19 cellular contexts compared by ENCODE assay signal in genomic region chr5:77636423-77637169, GRCh38. TPM values are rescaled to one million over a fixed set of nuclear protein-coding genes. Genes with fewer than 3 reads are reported as not detected.
DNase-seq lines count a peak whose midpoint lies in the region; ATAC-seq and TF ChIP-seq lines count a peak whose summit lies in the region.
"Had no signal": no experiment of that assay in that cellular context is flagged by ENCODE, and none has a peak within 500 bp of the region (broad histone marks: within the 10 kb centered on the region; RNA-seq: fewer than 3 reads in every experiment).

No MANE protein-coding gene starts in this region.

- peaks cover 10 to 24% (median 15%) of the 10 kb centered on the region in 4 donors for H3K4me1 Mint-ChIP-seq in CD4-positive, alpha-beta memory T cell

- POLR2A ChIA-PET in CD4-positive, alpha-beta memory T cell (lab: Charles Lee; ENCODE audit: partially characterized antibody) = interaction anchor here (1.4 kb wide), 1 partner anchor 9 kb away, joined by 5 read pairs; no protein-coding TSS in a partner anchor

- no peak for ATAC-seq in left colon
- ATAC-seq: CD8-positive, alpha-beta T cell; effector memory CD8-positive, alpha-beta T cell had no signal

- H3K27me3 ChIP-seq in CD4-positive, alpha-beta memory T cell (ENCODE audit: insufficient read depth, low read length) = peaks cover 98% of the 10 kb centered on the region
- H3K27me3 ChIP-seq in neuronal stem cell (ENCODE audit: control insufficient read depth in 3 of 3, insufficient read depth in 3 of 3, low read depth in 1 of 3, low read length in 3 of 3) = peaks cover 39 to 100% (median 79%) of the 10 kb centered on the region in 3 experiments

- H3K4me3 Mint-ChIP-seq in CD4-positive, alpha-beta memory T cell = peak overlapping the region in 2 of 8 donors; percentile 4 to 20

- H3K36me3 Mint-ChIP-seq in CD4-positive, alpha-beta memory T cell = peaks cover 3 to 4% of the 10 kb centered on the region in 2 donors
- H3K36me3 Mint-ChIP-seq: CD8-positive, alpha-beta T cell had no signal

- H2BK15ac ChIP-seq in neuronal stem cell (ENCODE audit: low read length) = no peak overlapping the region

- peak; percentile 34 for DNase-seq in NCI-H82 (lab: John Stamatoyannopoulos, UW)
- DNase-seq in NCI-H82 treated with DMSO at 0.1 percent for 48 hours (lab: John Stamatoyannopoulos, UW; ENCODE audit: unreplicated experiment) = no peak
- no peak for DNase-seq in CD4-positive, alpha-beta memory T cell
- no peak for DNase-seq in coronary artery (ENCODE audit: low spot score)
- no peak for DNase-seq in neuronal stem cell (ENCODE audit: low spot score)
- DNase-seq in left colon = no peak
- no peak for DNase-seq in NCI-H1694 (lab: John Stamatoyannopoulos, UW)
- no peak for DNase-seq in midbrain (lab: John Stamatoyannopoulos, UW)
- DNase-seq: activated CD4-positive, alpha-beta T cell treated with anti-CD3 and anti-CD28 coated beads for 1 hour; CD8-positive, alpha-beta T cell; effector memory CD8-positive, alpha-beta T cell; EL; Kasumi-1; ovary; stimulated activated CD4-positive, alpha-beta T cell treated with anti-CD3 and anti-CD28 coated beads, Interleukin-4, amount 100 ng/mL, for 4 hours had no signal

- intact Hi-C loops in CD4-positive, alpha-beta memory T cell (cut with micrococcal nuclease) = no loop called here
- intact Hi-C loops in left colon (cut with DNase I, micrococcal nuclease) = no loop called here

- no peak overlapping the region for H3K18ac ChIP-seq in neuronal stem cell (ENCODE audit: low read length)

- TF ChIP-seq CTCF in coronary artery (IDR thresholded peaks at IDR 0.05) = no peak

- H3K4me1 ChIP-seq in CD4-positive, alpha-beta memory T cell (ENCODE audit: insufficient read depth, low read length) = peaks cover 7% of the 10 kb centered on the region
- peaks cover 7 to 10% of the 10 kb centered on the region in 2 donors for H3K4me1 ChIP-seq in neuronal stem cell (ENCODE audit: control insufficient read depth in 2 of 2, insufficient read depth in 1 of 2, low read depth in 1 of 2, low read length in 2 of 2)

- no peak overlapping the region for H4K8ac ChIP-seq in neuronal stem cell (ENCODE audit: low read depth, low read length)

- no peak overlapping the region for H3K27ac ChIP-seq in CD4-positive, alpha-beta memory T cell (ENCODE audit: low read depth, low read length)
- H3K27ac ChIP-seq in coronary artery (no peak overlapping the region), neuronal stem cell (replicated peaks; ENCODE audit: low read length) (no peak overlapping the region)
- H3K27ac ChIP-seq: ovary, skin epidermis, tibial nerve had no signal

- H2BK120ac ChIP-seq in neuronal stem cell (ENCODE audit: low read depth, low read length) = no peak overlapping the region

- H3K4me2 ChIP-seq in neuronal stem cell (ENCODE audit: insufficient read depth, low read length, poor library complexity, severe bottlenecking) = no peak overlapping the region

- H2AFZ ChIP-seq in neuronal stem cell (ENCODE audit: low read length) = no peak overlapping the region

- H3K4ac ChIP-seq in neuronal stem cell (ENCODE audit: low read length) = no peak overlapping the region

- H3K9ac ChIP-seq in neuronal stem cell (ENCODE audit: low read depth, low read length, poor library complexity) = no peak overlapping the region

- H3K27ac Mint-ChIP-seq in CD4-positive, alpha-beta memory T cell = peak overlapping the region in 4 of 7 donors; percentile 37 to 75 (median 50)
- H3K27ac Mint-ChIP-seq: CD8-positive, alpha-beta T cell had no signal

- H3K23ac ChIP-seq in neuronal stem cell (ENCODE audit: low read depth, low read length, poor library complexity) = peak overlapping the region; percentile 97

- peaks cover 52 to 58% of the 10 kb centered on the region in 2 donors for H3K27me3 Mint-ChIP-seq in CD4-positive, alpha-beta memory T cell

- H3K9me3 ChIP-seq in CD4-positive, alpha-beta memory T cell (ENCODE audit: control insufficient read depth in 1 of 2, low read length in 2 of 2) = no peaks in the 10 kb centered on the region
- H3K9me3 ChIP-seq in neuronal stem cell (replicated peaks in 1 of 2; ENCODE audit: control insufficient read depth in 2 of 2, insufficient read depth in 1 of 2, low read depth in 1 of 2, low read length in 2 of 2) = peaks cover 0 to 1% of the 10 kb centered on the region in 2 donors
- H3K9me3 ChIP-seq: tibial nerve had no signal

- H3K9me3 Mint-ChIP-seq in CD4-positive, alpha-beta memory T cell = peaks cover 0 to 56% (median 41%) of the 10 kb centered on the region in 8 donors

- no peak overlapping the region for H2BK5ac ChIP-seq in neuronal stem cell (ENCODE audit: low read length)

- no peak overlapping the region for H2BK12ac ChIP-seq in neuronal stem cell (ENCODE audit: low read length)

- H3K36me3 ChIP-seq in CD4-positive, alpha-beta memory T cell (ENCODE audit: insufficient read depth, low read length) = no peaks in the 10 kb centered on the region
- H3K36me3 ChIP-seq in neuronal stem cell (replicated peaks in 1 of 2; ENCODE audit: control insufficient read depth in 2 of 2, insufficient read depth in 2 of 2, low read length in 2 of 2) = no peaks in the 10 kb centered on the region
- H3K36me3 ChIP-seq: ovary, tibial nerve had no signal

- no peak overlapping the region for H3K14ac ChIP-seq in neuronal stem cell (ENCODE audit: low read length)

- no peak overlapping the region for H3K4me3 ChIP-seq in CD4-positive, alpha-beta memory T cell (ENCODE audit: low read length in 2 of 2)
- H3K4me3 ChIP-seq in coronary artery (peak overlapping the region; percentile 34), neuronal stem cell (ENCODE audit: low read length in 2 of 2) (no peak overlapping the region)
- H3K4me3 ChIP-seq: ovary, skin epidermis, tibial nerve had no signal

- CTCF ChIA-PET in CD4-positive, alpha-beta memory T cell (lab: Charles Lee; ENCODE audit: partially characterized antibody) = no interaction called here

- H3K79me1 ChIP-seq in neuronal stem cell (ENCODE audit: low read depth, low read length) = no peaks in the 10 kb centered on the region

- H4K91ac ChIP-seq in neuronal stem cell (ENCODE audit: low read depth, low read length, poor library complexity) = no peak overlapping the region

- no peak overlapping the region for H2AK5ac ChIP-seq in neuronal stem cell (ENCODE audit: low read depth, low read length)

- WGBS in neuronal stem cell (ENCODE audit: extremely low coverage in 2 of 2, insufficient read length in 2 of 2, insufficient replicate concordance in 1 of 2), 2 donors = no CpG with 5 or more reads among the region's 52 CpGs

RNA-seq across cellular contexts. Expression of gene OTP, which starts 1.9 kb away (rescaled TPM):
- total RNA-seq in CD4-positive, alpha-beta memory T cell = not detected
- polyA plus RNA-seq in CD4-positive, alpha-beta memory T cell = not detected
- polyA plus RNA-seq in neuronal stem cell (2013, experiment 1 of 2) = 0.13 TPM
- 0.10 TPM for polyA plus RNA-seq in neuronal stem cell (2013, experiment 2 of 2)
- total RNA-seq in left colon = not detected
- total RNA-seq: CD8-positive, alpha-beta T cell; mononuclear cell; ovary; T-helper 1 cell treated with Interleukin-12 subunit alpha and Interleukin-12 subunit beta and Interleukin-4 antibody, amounts not matched to agents 30 ng/mL and 1 ng/mL, for 36 hours; tibial nerve had no signal
- polyA plus RNA-seq: ovary had no signal
